11 cellular contexts compared by ENCODE assay signal in the genomic region with DNA sequence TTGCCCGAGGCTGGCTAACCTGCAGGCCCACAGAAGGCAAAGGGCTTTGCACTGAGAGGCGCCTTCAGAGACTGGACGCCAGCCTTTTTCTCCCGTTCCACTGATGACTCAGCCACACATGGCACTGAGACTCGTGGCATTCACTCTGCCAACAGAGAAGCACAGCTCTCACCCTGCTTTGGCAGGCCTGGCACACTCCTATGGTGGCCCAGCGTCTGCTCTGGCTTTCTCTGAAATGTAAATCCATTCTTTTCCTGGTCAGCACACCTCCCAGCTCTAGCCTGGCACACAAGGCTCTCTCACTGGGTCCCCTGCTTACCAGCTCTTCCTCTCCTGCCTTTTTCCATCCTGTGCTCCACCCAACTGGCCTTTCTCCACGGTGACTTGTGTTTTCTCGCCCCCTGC.
DNase-seq lines count a peak whose midpoint lies in the region; ATAC-seq and TF ChIP-seq lines count a peak whose summit lies in the region.
"Had no signal": no experiment of that assay in that cellular context is flagged by ENCODE, and none has a peak within 500 bp of the region (broad histone marks: within the 10 kb centered on the region; RNA-seq: fewer than 3 reads in every experiment).

No MANE protein-coding gene starts in this region.

- in situ Hi-C loops in ACHN (cut with HindIII; ENCODE audit: low pct_ligation_motif_present, low pct_unique_long_range_greater_than_20kb, low sequenced_read_pairs): no loop called here

- no peaks in the 10 kb centered on the region for H3K9me3 ChIP-seq in neuron (ENCODE audit: low read length)

- DNase-seq in ACHN (peak; percentile 75), NCI-H446 (lab: John Stamatoyannopoulos, UW) (peak; percentile 50 to 88), epithelial cell of esophagus (ENCODE audit: low read depth) (peak; percentile 55)
- DNase-seq: activated naive CD4-positive, alpha-beta T cell treated with anti-CD3 and anti-CD28 coated beads, Interleukin-2, amount 10 ng/mL, durations not matched to agents 7 days and 5 days; CD4-positive, CD25-positive, alpha-beta regulatory T cell had no signal

- H3K4me3 ChIP-seq in epithelial cell of esophagus (ENCODE audit: low read length): no peak overlapping the region
- no peak overlapping the region for H3K4me3 ChIP-seq in neuron (ENCODE audit: low read length)
- H3K4me3 ChIP-seq: lung had no signal

- no peaks in the 10 kb centered on the region for H3K4me1 ChIP-seq in neuron (ENCODE audit: insufficient read depth, low read length)

- no peaks in the 10 kb centered on the region for H3K27me3 ChIP-seq in neuron (ENCODE audit: insufficient read depth, low read length)

- ATAC-seq in GM21619 (IDR thresholded peaks at IDR 0.05; ENCODE audit: unreplicated experiment) (no peak), HG02759 (IDR thresholded peaks at IDR 0.05; ENCODE audit: unreplicated experiment) (no peak), HG02870 (IDR thresholded peaks at IDR 0.05; ENCODE audit: unreplicated experiment) (no peak), HG02798 (IDR thresholded peaks at IDR 0.05; ENCODE audit: poor library complexity, unreplicated experiment) (no peak)

- peak overlapping the region; percentile 0 for H2AFZ ChIP-seq in neuron (ENCODE audit: low read depth, low read length)

- TF ChIP-seq CTCF in epithelial cell of esophagus (IDR thresholded peaks at IDR 0.05; ENCODE audit: insufficient read depth, low read depth, low read length, missing control alignments): no peak

- H3K36me3 ChIP-seq in neuron (ENCODE audit: insufficient read depth, low read length): no peaks in the 10 kb centered on the region
